ENCODE assay signal across 29 cellular contexts in the genomic region with DNA sequence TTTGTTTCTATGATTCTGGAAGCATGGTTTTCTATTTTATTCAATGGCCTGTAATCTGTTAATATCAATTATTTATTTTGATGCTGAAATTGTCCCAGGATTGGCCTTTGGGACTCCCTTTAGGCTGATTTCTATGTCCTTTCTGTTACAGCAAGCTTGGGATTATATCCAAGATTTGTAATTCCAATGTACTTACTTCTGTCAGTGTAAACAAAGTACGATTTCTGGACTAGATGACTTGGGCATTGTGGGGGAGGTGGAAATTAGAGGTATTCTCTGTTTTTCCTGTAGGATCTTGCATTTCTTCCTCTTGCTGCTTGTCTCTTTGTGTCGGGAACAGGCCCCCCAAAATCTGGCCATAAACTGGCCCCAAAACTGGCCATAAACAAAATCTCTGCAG.
"Had no signal": no experiment of that assay in that cellular context is flagged by ENCODE, and none has a peak within 500 bp of the region (broad histone marks: within the 10 kb centered on the region; RNA-seq: fewer than 3 reads in every experiment).

No MANE protein-coding gene starts in this region.

- H3K27ac Mint-ChIP-seq: dendritic cell treated with granulocyte-macrophage colony-stimulating factor and Interleukin-4, amounts not matched to agents 40 ng/mL and 50 ng/mL, for 4 days; endodermal cell; naive thymus-derived CD8-positive, alpha-beta T cell; nephron progenitor cell; stimulated activated naive CD8-positive, alpha-beta T cell treated with anti-CD3 and anti-CD28 coated beads, Interleukin-15, amount 100 ng/mL, for 72 hours had no signal

- DNase-seq: colonic mucosa; effector CD8-positive, alpha-beta T cell; endodermal cell; foreskin keratinocyte; glutamatergic neuron; heart right ventricle; hippocampal formation; left cardiac atrium; left lung; lower lobe of right lung; naive thymus-derived CD8-positive, alpha-beta T cell; nephron progenitor cell; nucleus accumbens; ovary; posterior cingulate gyrus; right lobe of liver; small intestine; stimulated activated CD4-positive, alpha-beta T cell treated with anti-CD3 and anti-CD28 coated beads, Interleukin-15, amount 100 ng/mL, for 24 hours; stimulated activated CD4-positive, alpha-beta T cell treated with anti-CD3 and anti-CD28 coated beads, Interleukin-4, amount 100 ng/mL, for 1 hour; stimulated activated CD8-positive, alpha-beta memory T cell treated with anti-CD3 and anti-CD28 coated beads, Interleukin-4, amount 100 ng/mL, for 48 hours; stimulated activated naive CD4-positive, alpha-beta T cell; stimulated activated naive CD8-positive, alpha-beta T cell treated with anti-CD3 and anti-CD28 coated beads, Interleukin-15, amount 100 ng/mL, for 72 hours; transverse colon; upper lobe of right lung; uterus had no signal

- ATAC-seq: foreskin keratinocyte; gastroesophageal sphincter; heart right ventricle; left cardiac atrium; left lung; lower lobe of right lung; naive thymus-derived CD8-positive, alpha-beta T cell; right lobe of liver; stimulated activated naive CD8-positive, alpha-beta T cell treated with anti-CD3 and anti-CD28 coated beads, Interleukin-15, amount 100 ng/mL, for 72 hours; upper lobe of right lung had no signal

- H3K4me3 ChIP-seq: colonic mucosa, esophagus muscularis mucosa, gastroesophageal sphincter, heart right ventricle, left lung, lower lobe of right lung, ovary, right lobe of liver, suprapubic skin, transverse colon, upper lobe of right lung, uterus had no signal

- H3K4me1 Mint-ChIP-seq: endodermal cell, nephron progenitor cell had no signal

- H3K4me3 Mint-ChIP-seq: dendritic cell treated with granulocyte-macrophage colony-stimulating factor and Interleukin-4, amounts not matched to agents 40 ng/mL and 50 ng/mL, for 4 days; endodermal cell; nephron progenitor cell; stimulated activated naive CD8-positive, alpha-beta T cell treated with anti-CD3 and anti-CD28 coated beads, Interleukin-15, amount 100 ng/mL, for 72 hours had no signal
